ENCODE assay signal across 12 cellular contexts in the genomic region with DNA sequence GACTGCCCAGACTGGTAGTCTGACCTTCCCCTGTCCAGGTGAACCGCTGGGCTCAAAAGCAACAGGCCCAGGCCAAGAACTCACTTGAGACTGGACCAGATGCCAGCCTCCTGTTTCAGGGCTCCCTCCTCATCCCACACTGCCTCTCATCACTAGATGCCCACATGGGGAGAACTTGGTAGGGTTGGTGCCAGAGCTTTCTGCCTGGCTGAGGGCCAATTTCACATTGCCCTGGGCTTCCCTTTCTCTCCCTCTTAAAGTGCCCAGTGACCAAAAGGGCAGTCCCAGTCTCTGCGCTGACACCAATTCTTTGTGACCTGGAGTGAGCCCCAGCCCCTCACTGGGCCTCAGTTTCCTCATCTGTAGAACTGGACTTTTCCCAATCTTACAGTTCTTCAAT.
"Had no signal": no experiment of that assay in that cellular context is flagged by ENCODE, and none has a peak within 500 bp of the region (broad histone marks: within the 10 kb centered on the region; RNA-seq: fewer than 3 reads in every experiment).

No MANE protein-coding gene starts in this region.

- H3K27me3 ChIP-seq: gastrocnemius medialis, sigmoid colon had no signal

- H3K9me3 ChIP-seq: gastrocnemius medialis, prostate gland, sigmoid colon had no signal

- H3K36me3 ChIP-seq: gastrocnemius medialis, prostate gland, sigmoid colon had no signal

- H3K4me3 ChIP-seq: gastrocnemius medialis, prostate gland, sigmoid colon had no signal

- DNase-seq: activated CD4-positive, alpha-beta T cell treated with anti-CD3 and anti-CD28 coated beads, Interleukin-2, amount 50 U/mL, for 48 hours; activated naive CD8-positive, alpha-beta T cell treated with anti-CD3 and anti-CD28 coated beads, Interleukin-2, amount 10 ng/mL, durations not matched to agents 7 days and 5 days; effector memory CD8-positive, alpha-beta T cell; gastrocnemius medialis; mammary epithelial cell; naive thymus-derived CD8-positive, alpha-beta T cell; occipital lobe; sigmoid colon; stimulated activated CD4-positive, alpha-beta T cell treated with anti-CD3 and anti-CD28 coated beads, Interleukin-1b, Interleukin-23, amount 100 ng/mL, for 48 hours; stimulated activated naive CD8-positive, alpha-beta T cell treated with anti-CD3 and anti-CD28 coated beads, Interleukin-15, amount 100 ng/mL, for 72 hours; WERI-Rb-1 had no signal

- H3K27ac ChIP-seq: gastrocnemius medialis, prostate gland, sigmoid colon, WERI-Rb-1 had no signal

- H3K4me1 ChIP-seq: prostate gland, sigmoid colon had no signal

- ATAC-seq: effector memory CD8-positive, alpha-beta T cell; gastrocnemius medialis; naive thymus-derived CD8-positive, alpha-beta T cell; stimulated activated naive CD8-positive, alpha-beta T cell treated with anti-CD3 and anti-CD28 coated beads, Interleukin-15, amount 100 ng/mL, for 72 hours had no signal
